23 cellular contexts compared by ENCODE assay signal in genomic region chr1:62516600-62516999, GRCh38.
DNase-seq lines count a peak whose midpoint lies in the region; ATAC-seq and TF ChIP-seq lines count a peak whose summit lies in the region.
"Had no signal": no experiment of that assay in that cellular context is flagged by ENCODE, and none has a peak within 500 bp of the region (broad histone marks: within the 10 kb centered on the region; RNA-seq: fewer than 3 reads in every experiment).

No MANE protein-coding gene starts in this region.

- 83% methylated on average over 2 of the region's 2 CpGs for WGBS in right lobe of liver (ENCODE audit: insufficient coverage, low coverage, low lambda C conversion rate, missing lambda C conversion rate)

- peak; percentile 41 for DNase-seq in COLO829 (ENCODE audit: low spot score)
- DNase-seq in LoVo (ENCODE audit: low spot score): peak; percentile 3
- peak; percentile 58 for DNase-seq in foreskin melanocyte
- no peak for DNase-seq in right lobe of liver
- DNase-seq in KG1 (lab: John Stamatoyannopoulos, UW): no peak
- no peak for DNase-seq in midbrain (lab: John Stamatoyannopoulos, UW)
- no peak for DNase-seq in NOMO-1 treated with DMSO at 0.1 percent for 48 hours (lab: John Stamatoyannopoulos, UW; ENCODE audit: unreplicated experiment)
- DNase-seq: CD4-positive, alpha-beta T cell; COR-L47; DMS53; H7; Karpas-422; NCI-H1105; NCI-H1436 treated with DMSO at 0.1 percent for 48 hours; NCI-H187 treated with DMSO at 0.1 percent for 48 hours; NCI-H2171 treated with DMSO at 0.1 percent for 48 hours; NCI-H524; NCI-H748 treated with DMSO at 0.1 percent for 48 hours; NK-92 treated with Interleukin-12 subunit alpha and Interleukin-12 subunit beta, amount 100 ng/mL, for 24 hours; SHP77 had no signal

- TF ChIP-seq POLR2A in right lobe of liver (IDR thresholded peaks at IDR 0.05): no peak

- H3K4me1 ChIP-seq in right lobe of liver: peaks cover 0 to 18% (median 0%) of the 10 kb centered on the region in 4 donors

- no peaks in the 10 kb centered on the region for H3K9me3 ChIP-seq in right lobe of liver

- H3K4me3 ChIP-seq in right lobe of liver: no peak overlapping the region
- H3K4me3 ChIP-seq: BLaER1 had no signal

- ATAC-seq in right lobe of liver (peak in 3 of 4 donors; percentile 31 to 44 (median 36)), HG02571 (IDR thresholded peaks at IDR 0.05; ENCODE audit: unreplicated experiment) (no peak)

- no peaks in the 10 kb centered on the region for H3K27me3 ChIP-seq in right lobe of liver
- H3K27me3 ChIP-seq: BLaER1 had no signal

- TF ChIP-seq CTCF in right lobe of liver (IDR thresholded peaks at IDR 0.05): no peak

- intact Hi-C loops in right lobe of liver (cut with DNase I): no loop called here

- no peak overlapping the region for H3K27ac ChIP-seq in right lobe of liver
- H3K27ac ChIP-seq: BLaER1, RWPE1 had no signal

- H3K36me3 ChIP-seq in right lobe of liver: no peaks in the 10 kb centered on the region

Comparison
In these comparisons a context has a peak if more than half of its experiments do, and no peak if none do; other contexts are left out.
1. DNase-seq: peak in COLO829 (single experiment), LoVo (single experiment) and foreskin melanocyte (single experiment); none in right lobe of liver (0 of 3), KG1 (single experiment), midbrain (single experiment) and NOMO-1 treated with DMSO at 0.1 percent for 48 hours (single experiment).